In the genomic region with DNA sequence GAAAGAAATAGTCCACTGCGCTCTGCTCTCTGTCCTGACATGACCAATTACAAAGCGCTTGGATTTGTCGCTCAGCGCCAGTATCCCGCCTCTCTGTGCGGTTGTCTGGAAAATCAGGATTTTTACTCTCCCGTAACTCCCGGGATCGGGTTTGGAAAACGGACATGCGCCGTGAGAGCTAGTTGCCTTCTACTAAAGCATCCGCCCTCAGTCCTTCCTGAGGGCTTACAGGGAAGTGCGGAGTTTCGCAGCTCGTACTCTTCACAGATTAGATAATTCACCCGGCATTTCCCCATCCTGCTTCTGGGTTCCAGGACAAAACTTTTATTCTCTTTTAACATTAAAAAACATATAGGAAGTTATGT, we compare ENCODE assay signal across 8 cellular contexts. TPM values are rescaled to one million over a fixed set of nuclear protein-coding genes. Genes with fewer than 3 reads are reported as not detected.
DNase-seq lines count a peak whose midpoint lies in the region; ATAC-seq and TF ChIP-seq lines count a peak whose summit lies in the region.

No MANE protein-coding gene starts in this region.

- DNase-seq in NCI-H69 (lab: John Stamatoyannopoulos, UW) (peak; percentile 99), right lobe of liver (peak; percentile 87 to 94 (median 92))
- DNase-seq in activated CD4-positive, alpha-beta T cell treated with anti-CD3 and anti-CD28 coated beads, Interleukin-2, amount 50 U/mL, for 4 hours = peak; percentile 62 to 66
- peak; percentile 87 for DNase-seq in stimulated activated CD4-positive, alpha-beta T cell treated with anti-CD3 and anti-CD28 coated beads, Interleukin-4, amount 100 ng/mL, for 24 hours

- intact Hi-C loops in right lobe of liver (cut with DNase I) = no loop called here

- H3K36me3 ChIP-seq in BLaER1 (peaks cover 11% of the 10 kb centered on the region), duodenal mucosa (ENCODE audit: control insufficient read depth in 1 of 2, insufficient read depth in 2 of 2, low read length in 2 of 2) (no peaks in the 10 kb centered on the region), right lobe of liver (no peaks in the 10 kb centered on the region)

- 0% methylated on average over 17 of the region's 17 CpGs for WGBS in right lobe of liver (ENCODE audit: insufficient coverage, low coverage, low lambda C conversion rate, missing lambda C conversion rate)

- no peaks in the 10 kb centered on the region for H3K27me3 ChIP-seq in BLaER1
- no peaks in the 10 kb centered on the region for H3K27me3 ChIP-seq in duodenal mucosa (ENCODE audit: control insufficient read depth in 1 of 2, insufficient read depth in 2 of 2, low read length in 2 of 2)
- no peaks in the 10 kb centered on the region for H3K27me3 ChIP-seq in right lobe of liver

- H3K4me1 ChIP-seq in BLaER1 (peaks cover 33% of the 10 kb centered on the region), duodenal mucosa (ENCODE audit: control insufficient read depth in 1 of 2, insufficient read depth in 2 of 2, low read length in 2 of 2) (peaks cover 23 to 25% of the 10 kb centered on the region in 2 donors), right lobe of liver (peaks cover 0 to 25% (median 8%) of the 10 kb centered on the region in 4 donors)

- TF ChIP-seq CTCF in right lobe of liver (IDR thresholded peaks at IDR 0.05) = no peak

- H3K9ac ChIP-seq in BLaER1 (peak overlapping the region; percentile 87), duodenal mucosa (ENCODE audit: low read depth in 1 of 2, low read length in 2 of 2) (peak overlapping the region; percentile 93 to 97)

- peak overlapping the region; percentile 88 for H3K4me2 ChIP-seq in BLaER1

- peak; percentile 28 for ATAC-seq in GM19351 (IDR thresholded peaks at IDR 0.05; ENCODE audit: unreplicated experiment)
- ATAC-seq in HG03520 (IDR thresholded peaks at IDR 0.05; ENCODE audit: unreplicated experiment) = peak; percentile 36
- peak; percentile 81 to 88 (median 83) for ATAC-seq in right lobe of liver

- no peaks in the 10 kb centered on the region for H3K9me3 ChIP-seq in BLaER1
- no peaks in the 10 kb centered on the region for H3K9me3 ChIP-seq in duodenal mucosa (ENCODE audit: control insufficient read depth in 1 of 2, low read length in 2 of 2)
- H3K9me3 ChIP-seq in right lobe of liver = no peaks in the 10 kb centered on the region

- H3K27ac ChIP-seq in BLaER1 = peak overlapping the region; percentile 86
- peak overlapping the region; percentile 89 for H3K27ac ChIP-seq in duodenal mucosa (ENCODE audit: low read depth, low read length)
- H3K27ac ChIP-seq in right lobe of liver = peak overlapping the region; percentile 81 to 94 (median 93)

- TF ChIP-seq POLR2A in right lobe of liver (IDR thresholded peaks at IDR 0.05) = peak; percentile 98

- peaks cover 24% of the 10 kb centered on the region for H4K20me1 ChIP-seq in BLaER1

- H3K4me3 ChIP-seq in BLaER1 (peak overlapping the region; percentile 87), duodenal mucosa (ENCODE audit: low read depth in 1 of 2, low read length in 2 of 2) (peak overlapping the region; percentile 88 to 98), right lobe of liver (peak overlapping the region; percentile 64 to 90 (median 84))

RNA-seq across cellular contexts. Expression of a gene that starts 0.4 kb away (rescaled TPM):
- total RNA-seq in right lobe of liver = 10 to 100 TPM; 11.4 to 17.6 (median 12.1) TPM

RNA-seq across cellular contexts. Expression of a gene that starts 0.7 kb away (rescaled TPM):
- total RNA-seq in right lobe of liver = 1 to 10 TPM; 2.0 to 4.0 (median 3.5) TPM

Comparison
In these comparisons a context has a peak if more than half of its experiments do, and no peak if none do; other contexts are left out.
1. Peak in every context shown above with its lines: DNase-seq, ATAC-seq, H3K4me3 ChIP-seq and H3K27ac ChIP-seq.
2. ATAC-seq: peak in every context shown above with its lines; median percentile 83 in right lobe of liver; 36 in HG03520; 28 in GM19351.